In genomic region chr13:40401911-40402776, GRCh38 we compare ENCODE assay signal across 8 cellular contexts.
DNase-seq lines count a peak whose midpoint lies in the region; ATAC-seq and TF ChIP-seq lines count a peak whose summit lies in the region.

No MANE protein-coding gene starts in this region.

- ATAC-seq in activated CD8-positive, alpha-beta memory T cell treated with anti-CD3 and anti-CD28 coated beads, Interleukin-2, amount 10 ng/mL, durations not matched to agents 7 days and 5 days, result peak; percentile 61

- H3K4me1 Mint-ChIP-seq in activated CD8-positive, alpha-beta memory T cell treated with anti-CD3 and anti-CD28 coated beads, Interleukin-2, amount 10 ng/mL, durations not matched to agents 7 days and 5 days, result peaks cover 15% of the 10 kb centered on the region
- H3K4me1 Mint-ChIP-seq in osteocyte (ENCODE audit: unreplicated experiment), result peaks cover 35% of the 10 kb centered on the region

- CTCF ChIA-PET in activated CD8-positive, alpha-beta memory T cell treated with anti-CD3 and anti-CD28 coated beads, Interleukin-2, amount 10 ng/mL, durations not matched to agents 7 days and 5 days (lab: Charles Lee), result no interaction called here

- H3K9me3 Mint-ChIP-seq in activated CD8-positive, alpha-beta memory T cell treated with anti-CD3 and anti-CD28 coated beads, Interleukin-2, amount 10 ng/mL, durations not matched to agents 7 days and 5 days (ENCODE audit: low read depth), result no peaks in the 10 kb centered on the region
- H3K9me3 Mint-ChIP-seq in osteocyte (ENCODE audit: unreplicated experiment), result no peaks in the 10 kb centered on the region

- no peaks in the 10 kb centered on the region for H3K36me3 Mint-ChIP-seq in activated CD8-positive, alpha-beta memory T cell treated with anti-CD3 and anti-CD28 coated beads, Interleukin-2, amount 10 ng/mL, durations not matched to agents 7 days and 5 days
- H3K36me3 Mint-ChIP-seq in osteocyte (ENCODE audit: unreplicated experiment), result no peaks in the 10 kb centered on the region

- H3K4me3 Mint-ChIP-seq in activated CD8-positive, alpha-beta memory T cell treated with anti-CD3 and anti-CD28 coated beads, Interleukin-2, amount 10 ng/mL, durations not matched to agents 7 days and 5 days, result no peak overlapping the region
- peak overlapping the region; percentile 56 for H3K4me3 Mint-ChIP-seq in osteocyte (ENCODE audit: unreplicated experiment)

- TF ChIP-seq CTCF in GM13976 (IDR thresholded peaks at IDR 0.05; ENCODE audit: borderline replicate concordance, control extremely low read depth, extremely low read depth, insufficient read depth, missing control alignments) (no peak), osteocyte (IDR thresholded peaks at IDR 0.05) (no peak)

- in situ Hi-C loops in GM13976 (cut with MboI; ENCODE audit: low sequenced_read_pairs, unreplicated experiment), result no loop called here

- peak; percentile 76 for DNase-seq in GM13976 (ENCODE audit: low spot score)
- DNase-seq in HCEC 1CT, result peak; percentile 89
- peak; percentile 97 for DNase-seq in LoVo (ENCODE audit: low spot score)
- no peak for DNase-seq in activated CD8-positive, alpha-beta memory T cell treated with anti-CD3 and anti-CD28 coated beads, Interleukin-2, amount 10 ng/mL, durations not matched to agents 7 days and 5 days
- DNase-seq in germinal center (ENCODE audit: low spot score), result peak; percentile 33
- peak; percentile 89 for DNase-seq in osteocyte (ENCODE audit: extremely low spot score, unreplicated experiment)
- DNase-seq in NCI-H510A (lab: John Stamatoyannopoulos, UW), result no peak
- no peak for DNase-seq in middle frontal gyrus (ENCODE audit: extremely low spot score, low spot score)

- H3K27ac Mint-ChIP-seq in activated CD8-positive, alpha-beta memory T cell treated with anti-CD3 and anti-CD28 coated beads, Interleukin-2, amount 10 ng/mL, durations not matched to agents 7 days and 5 days, result no peak overlapping the region
- H3K27ac Mint-ChIP-seq in osteocyte (ENCODE audit: unreplicated experiment), result peak overlapping the region; percentile 89

- H3K27me3 Mint-ChIP-seq in activated CD8-positive, alpha-beta memory T cell treated with anti-CD3 and anti-CD28 coated beads, Interleukin-2, amount 10 ng/mL, durations not matched to agents 7 days and 5 days, result no peaks in the 10 kb centered on the region
- H3K27me3 Mint-ChIP-seq in osteocyte (ENCODE audit: unreplicated experiment), result no peaks in the 10 kb centered on the region

Comparison
In these comparisons a context has a peak if more than half of its experiments do, and no peak if none do; other contexts are left out.
1. DNase-seq: peak in GM13976 (single experiment), HCEC 1CT (single experiment), LoVo (single experiment), germinal center (single experiment) and osteocyte (single experiment); none in activated CD8-positive, alpha-beta memory T cell treated with anti-CD3 and anti-CD28 coated beads, Interleukin-2, amount 10 ng/mL, durations not matched to agents 7 days and 5 days (single experiment), NCI-H510A (single experiment) and middle frontal gyrus (single experiment).